ENCODE assay signal across 8 cellular contexts in genomic region chr17:30922235-30922993, GRCh38. TPM values are rescaled to one million over a fixed set of nuclear protein-coding genes. Genes with fewer than 3 reads are reported as not detected.
DNase-seq lines count a peak whose midpoint lies in the region; ATAC-seq and TF ChIP-seq lines count a peak whose summit lies in the region.

No MANE protein-coding gene starts in this region.

- peaks cover 37% of the 10 kb centered on the region for H3K27me3 ChIP-seq in PC-9 (ENCODE audit: insufficient read depth, low read depth)

- peaks cover 7% of the 10 kb centered on the region for H3K36me3 Mint-ChIP-seq in endothelial cell (ENCODE audit: low read depth, unreplicated experiment)
- no peaks in the 10 kb centered on the region for H3K36me3 Mint-ChIP-seq in naive B cell

- peak overlapping the region; percentile 69 for H3K4me2 ChIP-seq in PC-9

- 0 out of 2 replicates have a peak, but pooled peaks cover 3% of the 10 kb centered on the region for H4K20me1 ChIP-seq in PC-9 (ENCODE audit: insufficient read depth)

- H3K27ac Mint-ChIP-seq in endothelial cell (ENCODE audit: unreplicated experiment) (no peak overlapping the region), naive B cell (peak overlapping the region in 5 of 6 donors; percentile 16 to 95 (median 55))

- H3F3A ChIP-seq in PC-9 (ENCODE audit: insufficient read depth, low read depth): no peaks in the 10 kb centered on the region

- no peak overlapping the region for H2AFZ ChIP-seq in PC-9

- no peak overlapping the region for H3K27ac ChIP-seq in PC-9

- POLR2A ChIA-PET in PC-9 (lab: Charles Lee; ENCODE audit: unreplicated experiment): no interaction called here

- H3K36me3 ChIP-seq in PC-9 (ENCODE audit: low read depth): no peaks in the 10 kb centered on the region

- CTCF ChIA-PET in PC-9 (lab: Charles Lee): no interaction called here

- intact Hi-C loops in PC-9 (cut with micrococcal nuclease; ENCODE audit: unreplicated experiment): loop anchor here (5.0 kb wide), 1 partner anchor 50 kb away; the partner anchor contains the start of gene RNF135

- no peak overlapping the region; the same call in 1 of the 2 replicates for H3K4me3 ChIP-seq in PC-9

- H3K9me2 ChIP-seq in PC-9 (ENCODE audit: insufficient read depth): no peaks in the 10 kb centered on the region

- peak; percentile 57 to 60 for ATAC-seq in naive B cell (ENCODE audit: low read depth in 2 of 2)

- H3K9me3 Mint-ChIP-seq in endothelial cell (ENCODE audit: unreplicated experiment) (no peaks in the 10 kb centered on the region), naive B cell (no peaks in the 10 kb centered on the region)

- H3K4me3 Mint-ChIP-seq in endothelial cell (ENCODE audit: unreplicated experiment) (peak overlapping the region; percentile 89), naive B cell (peak overlapping the region; percentile 90 to 95 (median 92))

- H3K4me1 Mint-ChIP-seq in endothelial cell (ENCODE audit: unreplicated experiment) (peaks cover 12% of the 10 kb centered on the region), naive B cell (peaks cover 17 to 26% (median 24%) of the 10 kb centered on the region in 3 donors)

- TF ChIP-seq CTCF in PC-9 (conservative IDR thresholded peaks at IDR 0.05): no peak
- TF ChIP-seq CTCF in endothelial cell (IDR thresholded peaks at IDR 0.05; ENCODE audit: unreplicated experiment): no peak

- peaks cover 15% of the 10 kb centered on the region for H3K27me3 Mint-ChIP-seq in endothelial cell (ENCODE audit: unreplicated experiment)
- H3K27me3 Mint-ChIP-seq in naive B cell: no peaks in the 10 kb centered on the region

- no TSS peak for BruUV-seq in PC-9 (replicated peaks; lab: Mats Ljungman, UMichigan)

- H3K79me2 ChIP-seq in PC-9 (ENCODE audit: low read depth): no peaks in the 10 kb centered on the region

- H3K9me3 ChIP-seq in PC-9 (ENCODE audit: insufficient read depth, low read depth): no peaks in the 10 kb centered on the region

- peak; percentile 9 for DNase-seq in EH (ENCODE audit: low read depth)
- no peak for DNase-seq in PC-9
- peak; percentile 10 for DNase-seq in endothelial cell (ENCODE audit: low spot score)
- DNase-seq in naive B cell: peak; percentile 29
- DNase-seq in OCI-M2 (lab: John Stamatoyannopoulos, UW; ENCODE audit: unreplicated experiment): no peak
- DNase-seq in occipital lobe (lab: John Stamatoyannopoulos, UW): no peak
- no peak for DNase-seq in SKM-1 treated with dmso at 0.1 percent for 144 hours (lab: John Stamatoyannopoulos, UW; ENCODE audit: unreplicated experiment)
- DNase-seq in NCI-H345 (lab: John Stamatoyannopoulos, UW): no peak

- no peaks in the 10 kb centered on the region for H3K4me1 ChIP-seq in PC-9 (replicated peaks; ENCODE audit: insufficient read depth)

RNA-seq across cellular contexts. Expression of gene ADAP2, which starts 0.7 kb away (rescaled TPM):
- 0.76 and 1.4 TPM in 2 replicates for total RNA-seq in PC-9 (2021)
- 0.95 TPM for total RNA-seq in endothelial cell (ENCODE audit: unreplicated experiment)
- polyA plus RNA-seq in naive B cell (ENCODE audit: low read depth in 6 of 6): 1 to 10 TPM; 3.1 to 8.2 (median 5.4) TPM
- total RNA-seq in occipital lobe: 8.0 TPM

RNA-seq across cellular contexts. Expression of gene TEFM, which starts 16.4 kb away (rescaled TPM):
- 13.3 and 14.8 TPM in 2 replicates for total RNA-seq in PC-9 (2021)
- 11.8 TPM for total RNA-seq in endothelial cell (ENCODE audit: unreplicated experiment)
- 10 to 100 TPM; 16.0 to 33.9 (median 21.9) TPM for polyA plus RNA-seq in naive B cell (ENCODE audit: low read depth in 6 of 6)
- 17.8 TPM for total RNA-seq in occipital lobe

RNA-seq across cellular contexts. Expression of gene RNF135, which starts 48.4 kb away (rescaled TPM):
- total RNA-seq in PC-9 (2021): 22.9 and 23.4 TPM in 2 replicates
- 14.6 TPM for total RNA-seq in endothelial cell (ENCODE audit: unreplicated experiment)
- polyA plus RNA-seq in naive B cell (ENCODE audit: low read depth in 6 of 6): 10 to 100 TPM; 34.0 to 50.2 (median 43.1) TPM
- total RNA-seq in occipital lobe: 2.2 TPM

Comparison
In these comparisons a context has a peak if more than half of its experiments do, and no peak if none do; other contexts are left out.
1. DNase-seq: peak in EH (single experiment), endothelial cell (single experiment) and naive B cell (single experiment); none in PC-9 (0 of 2), OCI-M2 (single experiment), occipital lobe (single experiment), SKM-1 treated with dmso at 0.1 percent for 144 hours (single experiment) and NCI-H345 (single experiment).